11 cellular contexts compared by ENCODE assay signal in the genomic region with DNA sequence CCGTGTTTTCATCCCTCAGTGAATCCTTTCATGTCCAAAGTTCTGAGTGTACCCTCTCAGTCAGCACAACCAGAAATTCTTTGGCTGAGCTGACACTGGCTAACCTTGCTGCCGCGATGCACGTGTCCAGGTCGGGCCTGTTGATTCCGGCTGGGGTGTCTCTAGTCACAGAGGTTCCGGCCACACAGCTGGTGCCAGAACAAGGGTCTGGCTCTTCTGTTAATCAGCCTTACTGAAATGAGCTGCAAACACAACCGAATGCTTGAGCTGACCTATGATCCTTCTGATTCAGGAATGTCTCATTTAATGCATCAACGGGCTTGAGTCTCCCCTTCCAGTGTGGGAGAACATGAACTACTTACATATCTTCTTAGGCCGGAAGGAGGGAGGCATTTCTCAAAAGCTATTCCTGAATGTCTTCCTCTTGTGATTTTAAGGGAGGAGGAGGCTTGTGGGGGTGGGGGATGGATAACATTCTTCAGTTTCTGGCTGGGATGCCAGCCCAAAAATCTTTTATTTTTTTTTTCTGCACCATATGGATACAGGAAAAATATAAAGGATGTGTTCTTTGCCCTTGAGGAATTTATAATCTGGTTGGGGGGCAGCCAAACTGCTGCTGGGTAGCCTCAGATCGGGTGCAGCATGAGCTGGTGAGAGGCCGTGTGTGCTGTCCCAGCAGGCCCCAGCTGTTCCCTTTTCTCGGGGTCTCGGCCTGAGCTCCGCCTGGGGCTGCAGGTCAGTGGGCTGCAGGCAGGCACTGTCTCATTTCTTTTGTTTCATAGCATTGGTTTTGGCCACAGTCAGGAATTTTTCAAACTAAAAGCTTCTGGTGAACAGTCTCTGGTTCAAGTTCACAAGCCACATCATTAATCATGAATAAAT.
A peak's percentile ranks its signal among the peaks of the same experiment; 100 is the strongest.
DNase-seq lines count a peak whose midpoint lies in the region; ATAC-seq and TF ChIP-seq lines count a peak whose summit lies in the region.
"Had no signal": no experiment of that assay in that cellular context is flagged by ENCODE, and none has a peak within 500 bp of the region (broad histone marks: within the 10 kb centered on the region; RNA-seq: fewer than 3 reads in every experiment).

No MANE protein-coding gene starts in this region.

- H3K9me3 ChIP-seq in skeletal muscle satellite cell (replicated peaks; ENCODE audit: low read length), result no peaks in the 10 kb centered on the region

- no peak overlapping the region for H3K27ac Mint-ChIP-seq in activated naive CD8-positive, alpha-beta T cell treated with anti-CD3 and anti-CD28 coated beads, Interleukin-2, amount 50 U/mL, for 24 hours

- H3K4me2 ChIP-seq in skeletal muscle satellite cell (ENCODE audit: low read length), result peak overlapping the region; percentile 50

- no peaks in the 10 kb centered on the region for H3K4me1 Mint-ChIP-seq in activated naive CD8-positive, alpha-beta T cell treated with anti-CD3 and anti-CD28 coated beads, Interleukin-2, amount 50 U/mL, for 24 hours
- H3K4me1 Mint-ChIP-seq: naive B cell had no signal

- no peaks in the 10 kb centered on the region for H3K36me3 Mint-ChIP-seq in activated naive CD8-positive, alpha-beta T cell treated with anti-CD3 and anti-CD28 coated beads, Interleukin-2, amount 50 U/mL, for 24 hours (ENCODE audit: low read depth)
- H3K36me3 Mint-ChIP-seq: naive B cell had no signal

- ATAC-seq in GM21390 (IDR thresholded peaks at IDR 0.05; ENCODE audit: unreplicated experiment) (no peak), HG02678 (IDR thresholded peaks at IDR 0.05; ENCODE audit: unreplicated experiment) (no peak)
- no peak for ATAC-seq in activated naive CD8-positive, alpha-beta T cell treated with anti-CD3 and anti-CD28 coated beads, Interleukin-2, amount 50 U/mL, for 24 hours

- DNase-seq in H7 (peak; percentile 13), brain microvascular endothelial cell (peak; percentile 80), iPS-NIHi11 (ENCODE audit: low spot score) (peak; percentile 34), NCI-H1105 treated with DMSO at 0.1 percent for 48 hours (lab: John Stamatoyannopoulos, UW) (no peak)
- no peak for DNase-seq in activated naive CD8-positive, alpha-beta T cell treated with anti-CD3 and anti-CD28 coated beads, Interleukin-2, amount 50 U/mL, for 24 hours
- DNase-seq: cerebellar nuclear complex, naive B cell, NCI-H1436 treated with DMSO at 0.1 percent for 48 hours had no signal

- H3K27me3 ChIP-seq in H7 (ENCODE audit: control insufficient read depth, insufficient read depth, low read length) (no peaks in the 10 kb centered on the region; the same call in 1 of the 2 replicates), brain microvascular endothelial cell (replicated peaks) (no peaks in the 10 kb centered on the region), skeletal muscle satellite cell (ENCODE audit: control insufficient read depth, insufficient read depth, low read length) (no peaks in the 10 kb centered on the region)

- H3K4me3 ChIP-seq in H7 (ENCODE audit: insufficient read depth, low read depth, low read length) (no peak overlapping the region), brain microvascular endothelial cell (ENCODE audit: low read depth, low read length) (no peak overlapping the region), skeletal muscle satellite cell (ENCODE audit: low read length) (peak overlapping the region; percentile 1)

- H3K36me3 ChIP-seq in H7 (replicated peaks; ENCODE audit: control insufficient read depth, insufficient read depth, low read length) (no peaks in the 10 kb centered on the region), brain microvascular endothelial cell (replicated peaks) (no peaks in the 10 kb centered on the region), skeletal muscle satellite cell (ENCODE audit: insufficient read depth, low read length) (no peaks in the 10 kb centered on the region)

- TF ChIP-seq CTCF in brain microvascular endothelial cell (IDR thresholded peaks at IDR 0.05; ENCODE audit: low read depth, low read length, missing control alignments), result no peak

- peak overlapping the region; percentile 72 for H3K9ac ChIP-seq in skeletal muscle satellite cell (ENCODE audit: low read depth, low read length)

- H3K4me3 Mint-ChIP-seq in activated naive CD8-positive, alpha-beta T cell treated with anti-CD3 and anti-CD28 coated beads, Interleukin-2, amount 50 U/mL, for 24 hours, result no peak overlapping the region
- H3K4me3 Mint-ChIP-seq: naive B cell had no signal

- H3K27me3 Mint-ChIP-seq in activated naive CD8-positive, alpha-beta T cell treated with anti-CD3 and anti-CD28 coated beads, Interleukin-2, amount 50 U/mL, for 24 hours, result no peaks in the 10 kb centered on the region
- H3K27me3 Mint-ChIP-seq: naive B cell had no signal

- in situ Hi-C loops in brain microvascular endothelial cell (cut with HindIII; ENCODE audit: low pct_ligation_motif_present, low sequenced_read_pairs), result no loop called here

- peak overlapping the region; percentile 28 for H3K27ac ChIP-seq in brain microvascular endothelial cell

- peaks cover 46% of the 10 kb centered on the region for H3K4me1 ChIP-seq in skeletal muscle satellite cell (ENCODE audit: control insufficient read depth, insufficient read depth, low read length)

- no peaks in the 10 kb centered on the region for H3K9me3 Mint-ChIP-seq in activated naive CD8-positive, alpha-beta T cell treated with anti-CD3 and anti-CD28 coated beads, Interleukin-2, amount 50 U/mL, for 24 hours
- H3K9me3 Mint-ChIP-seq: naive B cell had no signal

Comparison
In these comparisons a context has a peak if more than half of its experiments do, and no peak if none do; other contexts are left out.
1. DNase-seq: peak in H7 (single experiment), brain microvascular endothelial cell (single experiment) and iPS-NIHi11 (single experiment); none in activated naive CD8-positive, alpha-beta T cell treated with anti-CD3 and anti-CD28 coated beads, Interleukin-2, amount 50 U/mL, for 24 hours (single experiment) and NCI-H1105 treated with DMSO at 0.1 percent for 48 hours (single experiment).